17 cellular contexts compared by ENCODE assay signal in the genomic region with DNA sequence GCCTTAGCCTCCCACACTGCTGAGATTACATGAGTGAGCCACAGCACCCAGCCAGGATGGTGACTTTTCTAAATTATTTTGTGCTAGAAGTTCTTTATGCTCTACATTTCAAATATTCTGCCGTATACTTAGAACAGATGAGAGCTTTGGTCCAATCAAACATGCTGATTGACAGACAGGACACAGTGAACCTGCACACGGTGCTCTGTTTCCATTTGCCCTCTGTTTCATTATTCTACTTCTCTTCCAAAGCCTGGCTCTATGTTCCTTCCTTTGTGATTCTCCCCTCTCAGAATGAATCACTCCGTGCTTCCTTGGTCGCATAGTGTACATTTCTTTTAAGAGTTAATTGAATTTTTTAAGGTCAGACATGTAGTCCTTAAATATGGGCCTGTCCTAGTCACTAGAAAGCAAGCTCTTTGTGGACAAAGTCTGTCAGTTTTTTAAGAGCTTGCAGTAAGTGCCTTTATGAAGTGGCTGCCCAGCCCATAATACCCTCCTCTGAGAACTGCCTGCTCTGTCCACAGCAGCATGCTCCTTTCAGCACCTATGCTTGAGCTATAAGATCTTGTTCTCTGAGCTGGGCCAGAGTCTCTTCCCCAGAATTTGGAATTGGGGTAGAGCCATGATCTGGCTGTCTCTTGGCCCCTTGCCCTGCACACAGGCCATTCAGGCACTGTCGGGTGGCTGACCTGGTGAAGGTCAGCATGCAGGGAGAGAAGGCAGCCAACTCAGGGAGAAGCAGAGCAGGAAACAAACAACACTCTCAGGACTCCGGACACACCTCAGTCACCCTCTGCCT.
DNase-seq lines count a peak whose midpoint lies in the region; ATAC-seq and TF ChIP-seq lines count a peak whose summit lies in the region.
"Had no signal": no experiment of that assay in that cellular context is flagged by ENCODE, and none has a peak within 500 bp of the region (broad histone marks: within the 10 kb centered on the region; RNA-seq: fewer than 3 reads in every experiment).

No MANE protein-coding gene starts in this region.

- no peaks in the 10 kb centered on the region for H3K9me3 ChIP-seq in H9 (ENCODE audit: control insufficient read depth, low read depth, low read length)
- no peaks in the 10 kb centered on the region for H3K9me3 ChIP-seq in right cardiac atrium (ENCODE audit: control insufficient read depth, low read length)
- H3K9me3 ChIP-seq in ovary: no peaks in the 10 kb centered on the region
- H3K9me3 ChIP-seq: BE2C, psoas muscle, uterus had no signal

- ATAC-seq in right cardiac atrium: peak; percentile 74 to 86
- ATAC-seq in activated T-helper 17 cell treated with anti-CD3 and anti-CD28 coated beads, Interleukin-2, amount 50 U/mL, for 72 hours (replicated peaks): no peak
- ATAC-seq: psoas muscle had no signal

- no peak overlapping the region for H3K56ac ChIP-seq in H9 (ENCODE audit: insufficient read length, low read depth, low read length)

- no peak overlapping the region for H4K91ac ChIP-seq in H9 (ENCODE audit: insufficient read length, low read depth, low read length)

- no peak overlapping the region for H4K8ac ChIP-seq in H9 (replicated peaks; ENCODE audit: insufficient read length, low read depth, low read length)

- no peak overlapping the region for H3K4me3 Mint-ChIP-seq in H9
- H3K4me3 Mint-ChIP-seq in activated T-helper 17 cell treated with anti-CD3 and anti-CD28 coated beads, Interleukin-2, amount 50 U/mL, for 72 hours: no peak overlapping the region
- H3K4me3 Mint-ChIP-seq: activated CD4-positive, alpha-beta memory T cell treated with anti-CD3 and anti-CD28 coated beads for 36 hours; IgD-negative memory B cell had no signal

- TF ChIP-seq POLR2A in ovary (IDR thresholded peaks at IDR 0.05): no peak

- no peak overlapping the region for H3K9ac ChIP-seq in H9 (ENCODE audit: extremely low read depth, insufficient read length, low read length)

- no peak overlapping the region for H3K23ac ChIP-seq in H9 (ENCODE audit: insufficient read length, low read depth, low read length)

- H3K4ac ChIP-seq in H9 (ENCODE audit: low read depth, low read length): no peak overlapping the region

- H2AFZ ChIP-seq in H9 (ENCODE audit: low read length): no peak overlapping the region

- no CpG with 5 or more reads among the region's 6 CpGs for WGBS in H9 (ENCODE audit: extremely low coverage, insufficient read length, low lambda C conversion rate)
- 54% methylated on average over 6 of the region's 6 CpGs for WGBS in right cardiac atrium
- WGBS in ovary, 3 donors: 23 to 40% (median 26%) methylated on average over 6 of the region's 6 CpGs

- no peaks in the 10 kb centered on the region for H3K79me1 ChIP-seq in H9 (ENCODE audit: insufficient read depth, low read depth, low read length, poor library complexity, severe bottlenecking)

- no peak overlapping the region for H2BK15ac ChIP-seq in H9 (ENCODE audit: low read depth, low read length)

- intact Hi-C loops in right cardiac atrium (cut with DNase I) (no loop called here), ovary (cut with DNase I) (no loop called here)

- no peak overlapping the region for H3K4me3 ChIP-seq in right cardiac atrium (ENCODE audit: low read length)
- no peak overlapping the region for H3K4me3 ChIP-seq in ovary
- H3K4me3 ChIP-seq: psoas muscle, uterus had no signal

- no peaks in the 10 kb centered on the region; the same call in 1 of the 2 replicates for H3K27me3 Mint-ChIP-seq in H9 (ENCODE audit: low read depth)
- H3K27me3 Mint-ChIP-seq in activated T-helper 17 cell treated with anti-CD3 and anti-CD28 coated beads, Interleukin-2, amount 50 U/mL, for 72 hours: peaks cover 12% of the 10 kb centered on the region

- H3K4me1 ChIP-seq in H9 (ENCODE audit: insufficient read depth, low read length): peaks cover 3% of the 10 kb centered on the region; the same call in 1 of the 2 replicates
- peaks cover 8% of the 10 kb centered on the region for H3K4me1 ChIP-seq in right cardiac atrium (ENCODE audit: control insufficient read depth, insufficient read depth, low read length)
- peaks cover 20% of the 10 kb centered on the region for H3K4me1 ChIP-seq in ovary (ENCODE audit: insufficient read depth)
- H3K4me1 ChIP-seq: psoas muscle had no signal

- no peak overlapping the region for H4K5ac ChIP-seq in H9 (ENCODE audit: insufficient read length, low read depth, low read length)

- H3K4me1 Mint-ChIP-seq in H9: peaks cover 30 to 32% of the 10 kb centered on the region in 2 experiments
- H3K4me1 Mint-ChIP-seq in activated T-helper 17 cell treated with anti-CD3 and anti-CD28 coated beads, Interleukin-2, amount 50 U/mL, for 72 hours: peaks cover 7% of the 10 kb centered on the region

- TF ChIP-seq CTCF in H9 (conservative IDR thresholded peaks at IDR 0.05) (no peak), ovary (IDR thresholded peaks at IDR 0.05) (no peak)

- no peaks in the 10 kb centered on the region for H3K36me3 ChIP-seq in ovary
- H3K36me3 ChIP-seq: BE2C, brain microvascular endothelial cell had no signal

- H2AK5ac ChIP-seq in H9 (ENCODE audit: insufficient read length, low read length): no peak overlapping the region

- H3K27ac ChIP-seq in H9 (ENCODE audit: insufficient read length, low read depth, low read length) (no peak overlapping the region), right cardiac atrium (ENCODE audit: low read length) (peak overlapping the region; percentile 43), ovary (peak overlapping the region; percentile 18 to 64)
- H3K27ac ChIP-seq: brain microvascular endothelial cell, psoas muscle had no signal

- peak overlapping the region in 2 of 3 experiments; percentile 55 to 66; a peak in 2 of 7 replicates for H3K27ac Mint-ChIP-seq in H9
- no peak overlapping the region for H3K27ac Mint-ChIP-seq in activated T-helper 17 cell treated with anti-CD3 and anti-CD28 coated beads, Interleukin-2, amount 50 U/mL, for 72 hours
- H3K27ac Mint-ChIP-seq: activated CD4-positive, alpha-beta memory T cell treated with anti-CD3 and anti-CD28 coated beads for 36 hours; IgD-negative memory B cell had no signal

- no peak overlapping the region for H2BK20ac ChIP-seq in H9 (ENCODE audit: low read depth, low read length, poor library complexity, severe bottlenecking)

- H3K36me3 Mint-ChIP-seq in H9 (ENCODE audit: insufficient read depth in 1 of 3, low read depth in 3 of 3): peaks cover 0 to 5% (median 5%) of the 10 kb centered on the region in 3 experiments; a peak in 4 of 7 replicates
- no peaks in the 10 kb centered on the region for H3K36me3 Mint-ChIP-seq in activated T-helper 17 cell treated with anti-CD3 and anti-CD28 coated beads, Interleukin-2, amount 50 U/mL, for 72 hours (ENCODE audit: low read depth)
- H3K36me3 Mint-ChIP-seq: activated CD4-positive, alpha-beta memory T cell treated with anti-CD3 and anti-CD28 coated beads for 36 hours; IgD-negative memory B cell had no signal

- H3K27me3 ChIP-seq in H9 (ENCODE audit: insufficient read depth, low read length): no peaks in the 10 kb centered on the region
- H3K27me3 ChIP-seq in right cardiac atrium (ENCODE audit: control insufficient read depth, insufficient read depth): no peaks in the 10 kb centered on the region
- H3K27me3 ChIP-seq in ovary: no peaks in the 10 kb centered on the region
- H3K27me3 ChIP-seq: BE2C, brain microvascular endothelial cell, uterus had no signal

- H3K4me2 ChIP-seq in H9 (ENCODE audit: insufficient read depth, insufficient read length, low read length): no peak overlapping the region

- H3K18ac ChIP-seq in H9 (ENCODE audit: insufficient read length, low read depth, low read length): no peak overlapping the region

- H3T11ph ChIP-seq in H9 (ENCODE audit: low read length): no peak overlapping the region

- H2BK120ac ChIP-seq in H9 (ENCODE audit: low read depth, low read length, poor library complexity, severe bottlenecking): no peak overlapping the region

- no peaks in the 10 kb centered on the region for H4K20me1 ChIP-seq in H9 (ENCODE audit: control insufficient read depth, insufficient read depth, insufficient read length)

- no peak overlapping the region for H3K14ac ChIP-seq in H9 (ENCODE audit: insufficient read depth, low read length)

- TF ChIP-seq EP300 in ovary (IDR thresholded peaks at IDR 0.05): no peak

- no peak overlapping the region for H2BK12ac ChIP-seq in H9 (ENCODE audit: insufficient read length, low read depth, low read length)

- H3K9me3 Mint-ChIP-seq in H9: peaks cover 8 to 9% of the 10 kb centered on the region in 2 experiments; a peak in 4 of 5 replicates
- peaks cover 3% of the 10 kb centered on the region for H3K9me3 Mint-ChIP-seq in activated T-helper 17 cell treated with anti-CD3 and anti-CD28 coated beads, Interleukin-2, amount 50 U/mL, for 72 hours

- H3K79me2 ChIP-seq in H9 (ENCODE audit: insufficient read depth, low read length): no peaks in the 10 kb centered on the region

- no peak overlapping the region for H2BK5ac ChIP-seq in H9 (ENCODE audit: insufficient read length, low read length)

- no peaks in the 10 kb centered on the region for H3K23me2 ChIP-seq in H9 (ENCODE audit: insufficient read length, low read depth, low read length, poor library complexity, severe bottlenecking)

- DNase-seq in H9: no peak
- peak; percentile 42 for DNase-seq in astrocyte of the hippocampus (ENCODE audit: low read depth, low spot score)
- peak; percentile 43 to 83 (median 80) for DNase-seq in right cardiac atrium
- DNase-seq in ovary: peak; percentile 56 to 84 (median 71)
- no peak for DNase-seq in H4 (ENCODE audit: low spot score)
- DNase-seq in NCI-H524 treated with DMSO at 0.1 percent for 48 hours (lab: John Stamatoyannopoulos, UW): no peak
- no peak for DNase-seq in NCI-H748 treated with DMSO at 0.1 percent for 48 hours (lab: John Stamatoyannopoulos, UW)
- DNase-seq: activated CD4-positive, alpha-beta memory T cell treated with anti-CD3 and anti-CD28 coated beads for 36 hours; activated gamma-delta T cell; BE2C; brain microvascular endothelial cell; NCI-H1092 treated with DMSO at 0.1 percent for 48 hours; NCI-H510A treated with DMSO at 0.1 percent for 48 hours had no signal

Comparison
In these comparisons a context has a peak if more than half of its experiments do, and no peak if none do; other contexts are left out.
1. DNase-seq: peak in astrocyte of the hippocampus (single experiment), right cardiac atrium (3 of 3) and ovary (5 of 5); none in H9 (single experiment), H4 (single experiment), NCI-H524 treated with DMSO at 0.1 percent for 48 hours (single experiment) and NCI-H748 treated with DMSO at 0.1 percent for 48 hours (single experiment).